28 cellular contexts compared by ENCODE assay signal in the genomic region with DNA sequence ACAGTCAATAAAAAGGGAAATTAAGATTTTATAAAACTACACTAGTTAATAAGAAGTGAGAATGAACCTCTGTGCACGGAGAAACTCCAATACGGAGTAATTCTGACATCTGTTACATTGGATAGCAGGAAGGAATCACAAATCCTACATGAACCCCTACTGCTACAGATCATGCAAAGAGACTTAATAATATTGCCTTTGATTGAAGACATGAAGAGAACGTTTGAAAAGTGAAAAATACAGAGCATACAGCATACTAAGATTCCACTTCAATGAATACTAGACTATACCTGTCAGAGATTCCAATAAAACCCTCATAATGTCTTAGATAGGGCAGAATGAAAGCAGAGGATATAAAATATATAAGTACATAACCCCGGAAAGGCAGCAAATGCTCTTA.
"Had no signal": no experiment of that assay in that cellular context is flagged by ENCODE, and none has a peak within 500 bp of the region (broad histone marks: within the 10 kb centered on the region; RNA-seq: fewer than 3 reads in every experiment).

No MANE protein-coding gene starts in this region.

- DNase-seq: stimulated activated CD4-positive, alpha-beta T cell treated with anti-CD3 and anti-CD28 coated beads, Interleukin-2, amount 100 ng/mL, for 48 hours; stimulated activated CD4-positive, alpha-beta T cell treated with anti-CD3 and anti-CD28 coated beads, Interleukin-4, amount 100 ng/mL, for 1 hour; stimulated activated CD4-positive, alpha-beta T cell treated with anti-CD3 and anti-CD28 coated beads, Interleukin-4, amount 100 ng/mL, for 24 hours; stimulated activated CD4-positive, alpha-beta T cell treated with anti-CD3 and anti-CD28 coated beads, Interleukin-4, amount 100 ng/mL, for 4 hours; stimulated activated CD8-positive, alpha-beta memory T cell treated with anti-CD3 and anti-CD28 coated beads, Interleukin-4, amount 100 ng/mL, for 48 hours; stimulated activated naive B cell treated with anti-CD40 and anti-IgM and Interleukin-4, amounts not matched to agents 10 μg/mL and 1 μg/mL and 100 μg/mL, for 72 hours; stimulated activated naive CD4-positive, alpha-beta T cell; stimulated activated naive CD4-positive, alpha-beta T cell treated with Interleukin-2 at 50 U/mL for 16 hours; stimulated activated naive CD8-positive, alpha-beta T cell treated with anti-CD3 and anti-CD28 coated beads, Interleukin-15, amount 100 ng/mL, for 72 hours; stimulated activated naive CD8-positive, alpha-beta T cell treated with anti-CD3 and anti-CD28 coated beads, Interleukin-15, Interleukin-2, amounts not matched to agents 100 U/mL and 50 U/mL, for 24 hours; stomach; substantia nigra; testis; thyroid gland; tibial artery; transverse colon; upper lobe of left lung; upper lobe of right lung; uterus had no signal

- H3K4me1 Mint-ChIP-seq: stimulated activated effector memory CD8-positive, alpha-beta T cell treated with anti-CD3 and anti-CD28 coated beads, Interleukin-12 subunit alpha, Interleukin-12 subunit beta, amount 100 ng/mL, for 72 hours had no signal

- H3K4me3 Mint-ChIP-seq: stimulated activated effector memory CD8-positive, alpha-beta T cell treated with anti-CD3 and anti-CD28 coated beads, Interleukin-12 subunit alpha, Interleukin-12 subunit beta, amount 100 ng/mL, for 72 hours; stimulated activated memory B cell treated with anti-CD40 and anti-IgM and Interleukin-4, amounts not matched to agents 10 μg/mL and 1 μg/mL and 100 μg/mL, for 72 hours; stimulated activated naive B cell treated with anti-CD40 and anti-IgM and Interleukin-4, amounts not matched to agents 10 μg/mL and 1 μg/mL and 100 μg/mL, for 72 hours; stimulated activated naive CD8-positive, alpha-beta T cell treated with anti-CD3 and anti-CD28 coated beads, Interleukin-15, amount 100 ng/mL, for 72 hours; stimulated activated naive CD8-positive, alpha-beta T cell treated with anti-CD3 and anti-CD28 coated beads, Interleukin-15, Interleukin-2, amounts not matched to agents 100 ng/mL and 50 ng/mL, for 24 hours; type B pancreatic cell had no signal

- H3K9me3 Mint-ChIP-seq: stimulated activated effector memory CD8-positive, alpha-beta T cell treated with anti-CD3 and anti-CD28 coated beads, Interleukin-12 subunit alpha, Interleukin-12 subunit beta, amount 100 ng/mL, for 72 hours; stimulated activated memory B cell treated with anti-CD40 and anti-IgM and Interleukin-4, amounts not matched to agents 10 μg/mL and 1 μg/mL and 100 μg/mL, for 72 hours; stimulated activated naive B cell treated with anti-CD40 and anti-IgM and Interleukin-4, amounts not matched to agents 10 μg/mL and 1 μg/mL and 100 μg/mL, for 72 hours; stimulated activated naive CD8-positive, alpha-beta T cell treated with anti-CD3 and anti-CD28 coated beads, Interleukin-15, amount 100 ng/mL, for 72 hours; stimulated activated naive CD8-positive, alpha-beta T cell treated with anti-CD3 and anti-CD28 coated beads, Interleukin-15, Interleukin-2, amounts not matched to agents 100 ng/mL and 50 ng/mL, for 24 hours; type B pancreatic cell had no signal

- H3K36me3 ChIP-seq: stomach, suprapubic skin, thoracic aorta, thyroid gland, tibial artery, tibial nerve, transverse colon, upper lobe of left lung, upper lobe of right lung, uterus, vagina had no signal

- H3K27me3 Mint-ChIP-seq: stimulated activated memory B cell treated with anti-CD40 and anti-IgM and Interleukin-4, amounts not matched to agents 10 μg/mL and 1 μg/mL and 100 μg/mL, for 72 hours; stimulated activated naive B cell treated with anti-CD40 and anti-IgM and Interleukin-4, amounts not matched to agents 10 μg/mL and 1 μg/mL and 100 μg/mL, for 72 hours; stimulated activated naive CD8-positive, alpha-beta T cell treated with anti-CD3 and anti-CD28 coated beads, Interleukin-15, Interleukin-2, amounts not matched to agents 100 ng/mL and 50 ng/mL, for 24 hours had no signal

- H3K36me3 Mint-ChIP-seq: stimulated activated effector memory CD8-positive, alpha-beta T cell treated with anti-CD3 and anti-CD28 coated beads, Interleukin-12 subunit alpha, Interleukin-12 subunit beta, amount 100 ng/mL, for 72 hours; stimulated activated memory B cell treated with anti-CD40 and anti-IgM and Interleukin-4, amounts not matched to agents 10 μg/mL and 1 μg/mL and 100 μg/mL, for 72 hours; stimulated activated naive B cell treated with anti-CD40 and anti-IgM and Interleukin-4, amounts not matched to agents 10 μg/mL and 1 μg/mL and 100 μg/mL, for 72 hours; type B pancreatic cell had no signal

- H3K9me3 ChIP-seq: stomach, suprapubic skin, testis, thoracic aorta, thyroid gland, tibial artery, tibial nerve, transverse colon, upper lobe of left lung, upper lobe of right lung, uterus, vagina had no signal

- FAIRE-seq: urothelium cell line had no signal

- H3K27ac Mint-ChIP-seq: stimulated activated effector memory CD8-positive, alpha-beta T cell treated with anti-CD3 and anti-CD28 coated beads, Interleukin-12 subunit alpha, Interleukin-12 subunit beta, amount 100 ng/mL, for 72 hours; stimulated activated memory B cell treated with anti-CD40 and anti-IgM and Interleukin-4, amounts not matched to agents 10 μg/mL and 1 μg/mL and 100 μg/mL, for 72 hours; stimulated activated naive B cell treated with anti-CD40 and anti-IgM and Interleukin-4, amounts not matched to agents 10 μg/mL and 1 μg/mL and 100 μg/mL, for 72 hours; stimulated activated naive CD8-positive, alpha-beta T cell treated with anti-CD3 and anti-CD28 coated beads, Interleukin-15, amount 100 ng/mL, for 72 hours; stimulated activated naive CD8-positive, alpha-beta T cell treated with anti-CD3 and anti-CD28 coated beads, Interleukin-15, Interleukin-2, amounts not matched to agents 100 ng/mL and 50 ng/mL, for 24 hours; type B pancreatic cell had no signal

- H3K27me3 ChIP-seq: stomach, suprapubic skin, testis, thyroid gland, tibial artery, tibial nerve, transverse colon, upper lobe of left lung, upper lobe of right lung, uterus, vagina had no signal

- H3K4me3 ChIP-seq: stomach, suprapubic skin, testis, thoracic aorta, thyroid gland, tibial artery, tibial nerve, transverse colon, upper lobe of left lung, upper lobe of right lung, uterus, vagina had no signal

- H3K27ac ChIP-seq: stomach, suprapubic skin, testis, thoracic aorta, thyroid gland, tibial artery, tibial nerve, transverse colon, upper lobe of left lung, upper lobe of right lung, uterus, vagina had no signal

- ATAC-seq: stimulated activated effector memory CD8-positive, alpha-beta T cell treated with anti-CD3 and anti-CD28 coated beads, Interleukin-12 subunit alpha, Interleukin-12 subunit beta, amount 100 ng/mL, for 72 hours; stimulated activated memory B cell treated with anti-CD40 and anti-IgM and Interleukin-4, amounts not matched to agents 10 μg/mL and 1 μg/mL and 100 μg/mL, for 72 hours; stimulated activated naive B cell treated with anti-CD40 and anti-IgM and Interleukin-4, amounts not matched to agents 10 μg/mL and 1 μg/mL and 100 μg/mL, for 72 hours; stimulated activated naive CD8-positive, alpha-beta T cell treated with anti-CD3 and anti-CD28 coated beads, Interleukin-15, amount 100 ng/mL, for 72 hours; stimulated activated naive CD8-positive, alpha-beta T cell treated with anti-CD3 and anti-CD28 coated beads, Interleukin-15, Interleukin-2, amounts not matched to agents 100 U/mL and 50 U/mL, for 24 hours; upper lobe of right lung had no signal

- H3K4me1 ChIP-seq: stomach, suprapubic skin, testis, tibial artery, transverse colon, upper lobe of left lung, upper lobe of right lung, uterus, vagina had no signal
